1 cellular context compared by ENCODE assay signal in the genomic region with DNA sequence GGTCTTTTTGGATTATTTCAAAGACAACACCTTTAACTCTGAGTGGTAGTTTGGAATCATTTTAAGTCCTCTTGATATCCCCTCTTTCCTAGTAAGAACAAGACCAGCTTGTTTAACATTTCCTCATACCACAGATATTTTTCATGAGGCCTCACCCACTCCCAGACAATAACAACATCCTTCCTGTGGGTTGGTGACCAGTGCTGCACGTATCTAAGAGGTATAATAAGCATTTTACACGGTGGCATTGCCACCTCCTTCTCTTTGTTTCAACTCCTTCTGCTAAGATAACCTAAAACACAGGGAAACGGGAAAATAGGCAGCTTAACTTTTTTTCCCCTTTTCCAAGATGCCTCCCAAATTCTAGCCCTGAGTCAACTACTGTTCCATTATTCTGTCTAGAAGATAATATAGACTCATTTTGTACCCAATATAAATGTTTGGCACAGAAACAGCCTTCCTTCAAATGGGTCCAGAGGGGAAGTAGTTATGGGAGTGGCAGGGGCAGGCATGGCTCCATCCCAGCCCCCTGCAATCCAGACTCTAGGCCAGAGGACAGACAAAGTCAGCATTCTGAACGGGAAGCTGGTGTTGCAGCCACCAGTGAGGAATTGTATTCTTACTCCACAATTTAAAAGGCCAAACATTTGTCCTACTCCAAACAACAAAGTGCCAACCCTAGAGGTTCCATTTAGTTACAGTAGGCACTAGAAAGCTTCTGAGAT.
TF ChIP-seq lines count a peak whose summit lies in the region.

No MANE protein-coding gene starts in this region.

TF ChIP-seq in HepG2, 621 proteins besides CTCF, POLR2A, EP300 and RAD21 (continued from another document):
- TF ChIP-seq, protein P1, sequence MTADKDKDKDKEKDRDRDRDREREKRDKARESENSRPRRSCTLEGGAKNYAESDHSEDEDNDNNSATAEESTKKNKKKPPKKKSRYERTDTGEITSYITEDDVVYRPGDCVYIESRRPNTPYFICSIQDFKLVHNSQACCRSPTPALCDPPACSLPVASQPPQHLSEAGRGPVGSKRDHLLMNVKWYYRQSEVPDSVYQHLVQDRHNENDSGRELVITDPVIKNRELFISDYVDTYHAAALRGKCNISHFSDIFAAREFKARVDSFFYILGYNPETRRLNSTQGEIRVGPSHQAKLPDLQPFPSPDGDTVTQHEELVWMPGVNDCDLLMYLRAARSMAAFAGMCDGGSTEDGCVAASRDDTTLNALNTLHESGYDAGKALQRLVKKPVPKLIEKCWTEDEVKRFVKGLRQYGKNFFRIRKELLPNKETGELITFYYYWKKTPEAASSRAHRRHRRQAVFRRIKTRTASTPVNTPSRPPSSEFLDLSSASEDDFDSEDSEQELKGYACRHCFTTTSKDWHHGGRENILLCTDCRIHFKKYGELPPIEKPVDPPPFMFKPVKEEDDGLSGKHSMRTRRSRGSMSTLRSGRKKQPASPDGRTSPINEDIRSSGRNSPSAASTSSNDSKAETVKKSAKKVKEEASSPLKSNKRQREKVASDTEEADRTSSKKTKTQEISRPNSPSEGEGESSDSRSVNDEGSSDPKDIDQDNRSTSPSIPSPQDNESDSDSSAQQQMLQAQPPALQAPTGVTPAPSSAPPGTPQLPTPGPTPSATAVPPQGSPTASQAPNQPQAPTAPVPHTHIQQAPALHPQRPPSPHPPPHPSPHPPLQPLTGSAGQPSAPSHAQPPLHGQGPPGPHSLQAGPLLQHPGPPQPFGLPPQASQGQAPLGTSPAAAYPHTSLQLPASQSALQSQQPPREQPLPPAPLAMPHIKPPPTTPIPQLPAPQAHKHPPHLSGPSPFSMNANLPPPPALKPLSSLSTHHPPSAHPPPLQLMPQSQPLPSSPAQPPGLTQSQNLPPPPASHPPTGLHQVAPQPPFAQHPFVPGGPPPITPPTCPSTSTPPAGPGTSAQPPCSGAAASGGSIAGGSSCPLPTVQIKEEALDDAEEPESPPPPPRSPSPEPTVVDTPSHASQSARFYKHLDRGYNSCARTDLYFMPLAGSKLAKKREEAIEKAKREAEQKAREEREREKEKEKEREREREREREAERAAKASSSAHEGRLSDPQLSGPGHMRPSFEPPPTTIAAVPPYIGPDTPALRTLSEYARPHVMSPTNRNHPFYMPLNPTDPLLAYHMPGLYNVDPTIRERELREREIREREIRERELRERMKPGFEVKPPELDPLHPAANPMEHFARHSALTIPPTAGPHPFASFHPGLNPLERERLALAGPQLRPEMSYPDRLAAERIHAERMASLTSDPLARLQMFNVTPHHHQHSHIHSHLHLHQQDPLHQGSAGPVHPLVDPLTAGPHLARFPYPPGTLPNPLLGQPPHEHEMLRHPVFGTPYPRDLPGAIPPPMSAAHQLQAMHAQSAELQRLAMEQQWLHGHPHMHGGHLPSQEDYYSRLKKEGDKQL (CRISPR knock-in tag; IDR thresholded peaks at IDR 0.05; ENCODE audit: low read depth) = no peak
- TF ChIP-seq ZFX (CRISPR knock-in tag; IDR thresholded peaks at IDR 0.05; ENCODE audit: low read depth) (no peak), ZNF10 (CRISPR knock-in tag; IDR thresholded peaks at IDR 0.05; ENCODE audit: borderline replicate concordance, low read depth) (no peak), ZSCAN30 (CRISPR knock-in tag; IDR thresholded peaks at IDR 0.05) (no peak), PRPF4 (IDR thresholded peaks at IDR 0.05; ENCODE audit: low read depth, low read length, poor library complexity, severe bottlenecking) (no peak), ZNF441 (CRISPR knock-in tag; IDR thresholded peaks at IDR 0.05; ENCODE audit: borderline replicate concordance) (no peak)
- TF ChIP-seq, protein P2, sequence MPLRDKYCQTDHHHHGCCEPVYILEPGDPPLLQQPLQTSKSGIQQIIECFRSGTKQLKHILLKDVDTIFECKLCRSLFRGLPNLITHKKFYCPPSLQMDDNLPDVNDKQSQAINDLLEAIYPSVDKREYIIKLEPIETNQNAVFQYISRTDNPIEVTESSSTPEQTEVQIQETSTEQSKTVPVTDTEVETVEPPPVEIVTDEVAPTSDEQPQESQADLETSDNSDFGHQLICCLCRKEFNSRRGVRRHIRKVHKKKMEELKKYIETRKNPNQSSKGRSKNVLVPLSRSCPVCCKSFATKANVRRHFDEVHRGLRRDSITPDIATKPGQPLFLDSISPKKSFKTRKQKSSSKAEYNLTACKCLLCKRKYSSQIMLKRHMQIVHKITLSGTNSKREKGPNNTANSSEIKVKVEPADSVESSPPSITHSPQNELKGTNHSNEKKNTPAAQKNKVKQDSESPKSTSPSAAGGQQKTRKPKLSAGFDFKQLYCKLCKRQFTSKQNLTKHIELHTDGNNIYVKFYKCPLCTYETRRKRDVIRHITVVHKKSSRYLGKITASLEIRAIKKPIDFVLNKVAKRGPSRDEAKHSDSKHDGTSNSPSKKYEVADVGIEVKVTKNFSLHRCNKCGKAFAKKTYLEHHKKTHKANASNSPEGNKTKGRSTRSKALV (CRISPR knock-in tag; IDR thresholded peaks at IDR 0.05) = no peak
